1 cellular context compared by ENCODE assay signal in genomic region chr3:140223631-140224030, GRCh38.
TF ChIP-seq lines count a peak whose summit lies in the region.

No MANE protein-coding gene starts in this region.

TF ChIP-seq in HepG2, 621 proteins besides CTCF, POLR2A, EP300 and RAD21 (continued from another document):
- TF ChIP-seq HOXA3 (CRISPR knock-in tag; IDR thresholded peaks at IDR 0.05) (no peak), TAF15 (IDR thresholded peaks at IDR 0.05; ENCODE audit: low read depth, low read length, poor library complexity, severe bottlenecking) (no peak), SAFB2 (CRISPR knock-in tag; IDR thresholded peaks at IDR 0.05; ENCODE audit: borderline replicate concordance, low read depth) (no peak), RCOR2 (CRISPR knock-in tag; IDR thresholded peaks at IDR 0.05) (no peak), ZSCAN31 (CRISPR knock-in tag; IDR thresholded peaks at IDR 0.05; ENCODE audit: low read depth) (no peak), NFIB (CRISPR knock-in tag; IDR thresholded peaks at IDR 0.05; ENCODE audit: borderline replicate concordance) (no peak)
